Comparison of ENCODE assay signal across 8 cellular contexts in genomic region chr20:50224553-50225255, GRCh38. TPM values are rescaled to one million over a fixed set of nuclear protein-coding genes. Genes with fewer than 3 reads are reported as not detected.
DNase-seq lines count a peak whose midpoint lies in the region; ATAC-seq and TF ChIP-seq lines count a peak whose summit lies in the region.

No MANE protein-coding gene starts in this region.

- no peak overlapping the region for H3K4me2 ChIP-seq in hepatocyte

- 71% methylated on average over 10 of the region's 10 CpGs for WGBS in hepatocyte (ENCODE audit: low lambda C conversion rate, missing lambda C conversion rate)

- ATAC-seq in HG02763 (IDR thresholded peaks at IDR 0.05; ENCODE audit: unreplicated experiment) (no peak), GM19023 (IDR thresholded peaks at IDR 0.05; ENCODE audit: unreplicated experiment) (no peak)

- H4K20me1 ChIP-seq in hepatocyte (ENCODE audit: insufficient read depth, poor library complexity, severe bottlenecking) = no peaks in the 10 kb centered on the region

- H3K27ac ChIP-seq in hepatocyte (peak overlapping the region; percentile 3), skin epidermis (peak overlapping the region in 19 of 21 experiments; percentile 17 to 88 (median 76))

- H3K79me2 ChIP-seq in hepatocyte = no peaks in the 10 kb centered on the region

- H2AFZ ChIP-seq in hepatocyte = no peak overlapping the region

- H3K9me3 ChIP-seq in hepatocyte (ENCODE audit: low read depth) = no peaks in the 10 kb centered on the region

- H3K4me3 ChIP-seq in hepatocyte (no peak overlapping the region), skin epidermis (no peak overlapping the region)

- H3K9me2 ChIP-seq in hepatocyte (replicated peaks; ENCODE audit: insufficient read depth) = no peaks in the 10 kb centered on the region

- no peaks in the 10 kb centered on the region for H3K36me3 ChIP-seq in hepatocyte (replicated peaks; ENCODE audit: insufficient read depth, low read depth)

- TF ChIP-seq CTCF in GM12874 (IDR thresholded peaks at IDR 0.05; ENCODE audit: insufficient read depth, low read depth, low read length) (0 out of 2 replicates have a peak, but pooled peaks have one; percentile 12), hepatocyte (IDR thresholded peaks at IDR 0.05; ENCODE audit: poor library complexity) (no peak)

- peak; percentile 73 for DNase-seq in amniotic stem cell (lab: John Stamatoyannopoulos, UW)
- DNase-seq in hepatocyte (ENCODE audit: low spot score) = peak; percentile 37
- DNase-seq in NCI-H345 (lab: John Stamatoyannopoulos, UW) = no peak
- DNase-seq in stimulated activated naive CD4-positive, alpha-beta T cell treated with Interleukin-2 at 50 U/mL for 16 hours (lab: John Stamatoyannopoulos, UW) = no peak

- no peaks in the 10 kb centered on the region for H3K27me3 ChIP-seq in hepatocyte

- H3K4me1 ChIP-seq in hepatocyte (ENCODE audit: insufficient read depth) = no peaks in the 10 kb centered on the region

RNA-seq across cellular contexts. Expression of gene CEBPB, which starts 34.1 kb away (rescaled TPM):
- total RNA-seq in hepatocyte = 58.9 and 60.9 TPM in 2 replicates
- 159 and 183 TPM in 2 replicates for polyA plus RNA-seq in hepatocyte

Comparison
In these comparisons a context has a peak if more than half of its experiments do, and no peak if none do; other contexts are left out.
1. DNase-seq: peak in amniotic stem cell (single experiment) and hepatocyte (single experiment); none in NCI-H345 (single experiment) and stimulated activated naive CD4-positive, alpha-beta T cell treated with Interleukin-2 at 50 U/mL for 16 hours (single experiment).